In the genomic region with DNA sequence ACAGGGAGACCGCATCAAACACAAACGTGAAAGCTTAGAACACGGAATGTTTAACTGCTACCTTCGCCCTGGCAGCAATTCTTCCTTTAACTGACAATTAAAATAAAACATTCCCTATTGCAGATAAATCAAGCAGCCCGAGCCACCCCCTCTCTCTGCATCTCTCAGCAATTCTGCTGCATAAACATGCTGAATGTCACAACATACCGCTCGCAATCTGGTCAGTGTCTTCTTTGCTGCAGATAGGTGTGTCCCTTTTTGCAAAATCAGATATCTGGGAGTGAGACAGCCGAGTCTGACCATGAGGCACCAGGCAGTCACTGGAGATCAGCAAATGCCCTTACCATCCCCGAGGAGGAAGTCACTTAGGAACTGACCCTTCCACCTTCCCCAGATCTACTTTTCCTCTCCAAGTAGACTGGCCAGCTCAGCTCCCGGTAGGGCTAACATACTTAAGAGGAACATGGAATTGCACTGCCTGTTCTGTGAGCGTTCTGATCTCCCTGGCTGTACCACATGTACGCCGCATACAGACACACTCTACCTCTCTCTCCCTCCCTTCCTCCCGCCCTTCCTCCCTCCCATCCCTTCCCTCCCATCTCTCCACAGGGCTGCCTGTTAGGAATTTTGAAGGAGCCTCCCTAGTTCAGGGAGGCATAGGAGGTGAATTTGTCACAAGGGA, we compare ENCODE assay signal across 12 cellular contexts. TPM values are rescaled to one million over a fixed set of nuclear protein-coding genes. Genes with fewer than 3 reads are reported as not detected.
A peak's percentile ranks its signal among the peaks of the same experiment; 100 is the strongest.
DNase-seq lines count a peak whose midpoint lies in the region; ATAC-seq and FAIRE-seq lines count a peak whose summit lies in the region.
"Had no signal": no experiment of that assay in that cellular context is flagged by ENCODE, and none has a peak within 500 bp of the region (broad histone marks: within the 10 kb centered on the region; RNA-seq: fewer than 3 reads in every experiment).

Gene FRMD4A (minus strand): TSS at position 535 of the 682 bp plus-strand sequence.

- no peak within 1 kb of the TSS for H3K4me3 Mint-ChIP-seq in activated T-helper 1 cell treated with anti-CD3 and anti-CD28 coated beads, Interleukin-12 subunit alpha, Interleukin-12 subunit beta, Interleukin-2, Interleukin-4 antibody, amounts not matched to agents 30 ng/mL and 10 ng/mL and 1 ng/mL, durations not matched to agents 14 hours and 24 hours and 36 hours
- H3K4me3 Mint-ChIP-seq: activated CD4-positive, alpha-beta T cell treated with anti-CD3 and anti-CD28 coated beads, Interleukin-2, amount 10 ng/mL, durations not matched to agents 7 days and 5 days; B cell had no signal

- peak; percentile 76 for FAIRE-seq in G401.6 (lab: Jason Lieb, UNC)

- no peaks in the 10 kb centered on the region for H3K4me1 Mint-ChIP-seq in activated T-helper 1 cell treated with anti-CD3 and anti-CD28 coated beads, Interleukin-12 subunit alpha, Interleukin-12 subunit beta, Interleukin-2, Interleukin-4 antibody, amounts not matched to agents 30 ng/mL and 10 ng/mL and 1 ng/mL, durations not matched to agents 14 hours and 24 hours and 36 hours (ENCODE audit: low read depth)
- H3K4me1 Mint-ChIP-seq: activated CD4-positive, alpha-beta T cell treated with anti-CD3 and anti-CD28 coated beads, Interleukin-2, amount 10 ng/mL, durations not matched to agents 7 days and 5 days; B cell had no signal

- no peaks in the 10 kb centered on the region for H3K36me3 Mint-ChIP-seq in activated T-helper 1 cell treated with anti-CD3 and anti-CD28 coated beads, Interleukin-12 subunit alpha, Interleukin-12 subunit beta, Interleukin-2, Interleukin-4 antibody, amounts not matched to agents 30 ng/mL and 10 ng/mL and 1 ng/mL, durations not matched to agents 14 hours and 24 hours and 36 hours (ENCODE audit: low read depth)

- H3K9me3 Mint-ChIP-seq in activated T-helper 1 cell treated with anti-CD3 and anti-CD28 coated beads, Interleukin-12 subunit alpha, Interleukin-12 subunit beta, Interleukin-2, Interleukin-4 antibody, amounts not matched to agents 30 ng/mL and 10 ng/mL and 1 ng/mL, durations not matched to agents 14 hours and 24 hours and 36 hours, result no peaks in the 10 kb centered on the region
- H3K9me3 Mint-ChIP-seq: activated CD4-positive, alpha-beta T cell treated with anti-CD3 and anti-CD28 coated beads, Interleukin-2, amount 10 ng/mL, durations not matched to agents 7 days and 5 days had no signal

- no peak for ATAC-seq in GM18907 (IDR thresholded peaks at IDR 0.05; ENCODE audit: unreplicated experiment)
- no peak for ATAC-seq in HG02938 (IDR thresholded peaks at IDR 0.05; ENCODE audit: unreplicated experiment)

- H3K27me3 Mint-ChIP-seq in activated T-helper 1 cell treated with anti-CD3 and anti-CD28 coated beads, Interleukin-12 subunit alpha, Interleukin-12 subunit beta, Interleukin-2, Interleukin-4 antibody, amounts not matched to agents 30 ng/mL and 10 ng/mL and 1 ng/mL, durations not matched to agents 14 hours and 24 hours and 36 hours (ENCODE audit: insufficient read depth), result peaks cover 22% of the 10 kb centered on the region

- DNase-seq in cerebellum (ENCODE audit: low spot score) (no peak), iPS-NIHi11 (ENCODE audit: low spot score) (peak; percentile 20), pulmonary artery endothelial cell (ENCODE audit: low read depth, low spot score) (no peak), 8988T (no peak)
- no peak for DNase-seq in activated T-helper 1 cell treated with anti-CD3 and anti-CD28 coated beads, Interleukin-12 subunit alpha, Interleukin-12 subunit beta, Interleukin-2, Interleukin-4 antibody, amounts not matched to agents 30 ng/mL and 10 ng/mL and 1 ng/mL, durations not matched to agents 14 hours and 24 hours and 36 hours (ENCODE audit: low spot score)
- DNase-seq: activated CD4-positive, alpha-beta T cell treated with anti-CD3 and anti-CD28 coated beads, Interleukin-2, amount 10 ng/mL, durations not matched to agents 7 days and 5 days; amniotic stem cell; NCI-H1694 had no signal

- intact Hi-C loops in activated T-helper 1 cell treated with anti-CD3 and anti-CD28 coated beads, Interleukin-12 subunit alpha, Interleukin-12 subunit beta, Interleukin-2, Interleukin-4 antibody, amounts not matched to agents 30 ng/mL and 10 ng/mL and 1 ng/mL, durations not matched to agents 14 hours and 24 hours and 36 hours (cut with micrococcal nuclease), result no loop called here

- no peak within 1 kb of the TSS for H3K27ac Mint-ChIP-seq in activated T-helper 1 cell treated with anti-CD3 and anti-CD28 coated beads, Interleukin-12 subunit alpha, Interleukin-12 subunit beta, Interleukin-2, Interleukin-4 antibody, amounts not matched to agents 30 ng/mL and 10 ng/mL and 1 ng/mL, durations not matched to agents 14 hours and 24 hours and 36 hours
- H3K27ac Mint-ChIP-seq: activated CD4-positive, alpha-beta T cell treated with anti-CD3 and anti-CD28 coated beads, Interleukin-2, amount 10 ng/mL, durations not matched to agents 7 days and 5 days; B cell had no signal

RNA-seq across cellular contexts. Expression of gene FRMD4A, which starts in this region (rescaled TPM):
- total RNA-seq in cerebellum (169 TPM), pulmonary artery endothelial cell (80.0 and 95.3 TPM in 2 replicates)
- total RNA-seq in activated T-helper 1 cell treated with anti-CD3 and anti-CD28 coated beads, Interleukin-12 subunit alpha, Interleukin-12 subunit beta, Interleukin-2, Interleukin-4 antibody, amounts not matched to agents 30 ng/mL and 10 ng/mL and 1 ng/mL, durations not matched to agents 14 hours and 24 hours and 36 hours, result 0.07 and 0.31 TPM in 2 replicates

Comparison
In these comparisons a context has a peak if more than half of its experiments do, and no peak if none do; other contexts are left out.
1. RNA of gene FRMD4A (total RNA-seq): 169 TPM in cerebellum (single experiment) and 80.0 to 95.3 TPM in pulmonary artery endothelial cell; 0.07 to 0.31 TPM in activated T-helper 1 cell treated with anti-CD3 and anti-CD28 coated beads, Interleukin-12 subunit alpha, Interleukin-12 subunit beta, Interleukin-2, Interleukin-4 antibody, amounts not matched to agents 30 ng/mL and 10 ng/mL and 1 ng/mL, durations not matched to agents 14 hours and 24 hours and 36 hours; every median in the first group is over 10 times any median in the second.